In the genomic region with DNA sequence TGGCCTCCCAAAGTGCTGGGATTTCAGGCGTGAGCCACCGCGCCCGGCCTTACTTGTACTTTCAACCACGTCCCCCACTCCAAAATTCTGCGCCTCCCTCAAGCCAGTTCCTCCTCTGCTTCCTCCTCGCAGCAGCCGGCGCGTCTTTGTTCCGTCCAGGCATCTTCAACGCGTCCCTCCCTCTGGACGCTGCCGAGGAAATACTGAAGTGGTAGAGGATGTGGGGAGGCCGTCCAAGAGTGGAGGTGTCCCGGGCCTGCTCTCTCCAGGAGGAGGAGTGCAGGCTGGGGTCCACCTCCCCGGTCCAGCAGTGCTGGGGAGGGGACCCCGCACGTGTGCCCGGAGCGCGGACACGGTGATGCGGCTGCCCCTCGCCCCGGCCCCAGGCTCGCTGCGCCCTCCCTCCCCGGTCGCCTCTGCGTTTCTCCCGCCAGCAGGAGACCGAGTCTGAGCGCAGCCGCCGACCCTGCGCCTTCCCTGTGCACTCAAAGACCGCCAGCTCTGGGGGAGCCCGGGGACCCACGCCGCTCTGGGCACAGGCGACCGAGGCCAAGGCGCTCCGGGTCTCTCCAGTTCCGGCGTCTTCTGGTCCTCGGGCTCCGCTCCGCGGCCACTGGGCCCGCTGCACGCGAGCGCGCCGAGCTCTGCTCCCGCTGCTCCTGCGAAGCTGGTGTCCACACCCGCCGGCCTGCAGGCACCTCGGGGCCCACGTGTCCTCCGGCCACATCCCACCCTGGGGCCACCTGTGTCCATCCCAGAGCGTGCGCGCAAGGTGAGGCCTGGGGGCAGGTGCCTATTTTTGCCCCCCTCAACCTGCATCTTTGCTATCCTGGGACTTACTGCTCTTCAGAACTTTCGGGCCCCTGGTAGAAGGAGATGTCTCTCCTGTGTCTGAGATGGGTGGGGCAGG, we compare ENCODE assay signal across 8 cellular contexts. TPM values are rescaled to one million over a fixed set of nuclear protein-coding genes. Genes with fewer than 3 reads are reported as not detected.
DNase-seq lines count a peak whose midpoint lies in the region; ATAC-seq and TF ChIP-seq lines count a peak whose summit lies in the region.

No MANE protein-coding gene starts in this region.

- H3K9me3 ChIP-seq in SJSA1 (replicated peaks) = no peaks in the 10 kb centered on the region
- no peaks in the 10 kb centered on the region for H3K9me3 ChIP-seq in hepatocyte (ENCODE audit: low read depth)
- H3K9me3 ChIP-seq in sigmoid colon = no peaks in the 10 kb centered on the region

- H3K4me3 ChIP-seq in HL-60 (replicated peaks; ENCODE audit: insufficient read depth, low read length) (peak overlapping the region; percentile 17), SJSA1 (peak overlapping the region; percentile 6; the same call in 1 of the 2 replicates), hepatocyte (no peak overlapping the region), sigmoid colon (peak overlapping the region; percentile 18 to 51 (median 42))

- WGBS in hepatocyte (ENCODE audit: low lambda C conversion rate, missing lambda C conversion rate) = 3% methylated on average over 63 of the region's 69 CpGs
- 2 to 4% methylated on average over 69 of the region's 69 CpGs for WGBS in sigmoid colon, 2 donors

- TF ChIP-seq EP300 in sigmoid colon (IDR thresholded peaks at IDR 0.05) = no peak

- no peak overlapping the region for H3K27ac ChIP-seq in HL-60 (replicated peaks)
- no peak overlapping the region for H3K27ac ChIP-seq in SJSA1
- H3K27ac ChIP-seq in hepatocyte = no peak overlapping the region
- H3K27ac ChIP-seq in sigmoid colon = peak overlapping the region in 2 of 4 donors; percentile 31 to 40

- TF ChIP-seq CTCF in HL-60 (IDR thresholded peaks at IDR 0.05; ENCODE audit: insufficient read depth, low read length) (no peak), hepatocyte (IDR thresholded peaks at IDR 0.05; ENCODE audit: poor library complexity) (peak; percentile 49), sigmoid colon (IDR thresholded peaks at IDR 0.05) (peak in 3 of 4 experiments; percentile 35 to 48 (median 38))

- intact Hi-C loops in sigmoid colon (cut with DNase I) = loop anchor here (5.0 kb wide), 1 partner anchor 93 kb away; no protein-coding TSS in a partner anchor

- TF ChIP-seq POLR2A in sigmoid colon (IDR thresholded peaks at IDR 0.05) = no peak

- no peaks in the 10 kb centered on the region for H3K36me3 ChIP-seq in SJSA1
- no peaks in the 10 kb centered on the region for H3K36me3 ChIP-seq in hepatocyte (replicated peaks; ENCODE audit: insufficient read depth, low read depth)
- no peaks in the 10 kb centered on the region for H3K36me3 ChIP-seq in sigmoid colon

- H4K20me1 ChIP-seq in hepatocyte (ENCODE audit: insufficient read depth, poor library complexity, severe bottlenecking) = no peaks in the 10 kb centered on the region

- H3K27me3 ChIP-seq in HL-60 (ENCODE audit: insufficient read depth, poor library complexity, severe bottlenecking) = peaks cover 46% of the 10 kb centered on the region
- peaks cover 73% of the 10 kb centered on the region for H3K27me3 ChIP-seq in SJSA1 (replicated peaks)
- peaks cover 81% of the 10 kb centered on the region for H3K27me3 ChIP-seq in hepatocyte
- H3K27me3 ChIP-seq in sigmoid colon = peaks cover 17 to 82% (median 54%) of the 10 kb centered on the region in 3 donors

- no peaks in the 10 kb centered on the region for H3K9me2 ChIP-seq in hepatocyte (replicated peaks; ENCODE audit: insufficient read depth)

- peak overlapping the region; percentile 97 for H3K4me2 ChIP-seq in hepatocyte

- peaks cover 10% of the 10 kb centered on the region for H3K4me1 ChIP-seq in SJSA1 (replicated peaks)
- H3K4me1 ChIP-seq in hepatocyte (ENCODE audit: insufficient read depth) = no peaks in the 10 kb centered on the region
- peaks cover 0 to 10% (median 9%) of the 10 kb centered on the region in 4 donors for H3K4me1 ChIP-seq in sigmoid colon

- peak; percentile 48 for DNase-seq in Ammon's horn (ENCODE audit: low spot score)
- DNase-seq in HL-60 (ENCODE audit: low read depth in 1 of 2, low spot score in 1 of 2) = peak in 1 of 2 experiments; percentile 29
- DNase-seq in SJSA1 (ENCODE audit: low read depth in 1 of 2, low spot score in 2 of 2) = peak; percentile 37 to 56
- DNase-seq in amniotic epithelial cell (ENCODE audit: low read depth) = peak; percentile 22
- DNase-seq in hepatocyte (ENCODE audit: low spot score) = peak; percentile 69
- no peak for DNase-seq in sigmoid colon
- no peak for DNase-seq in HT-29 (ENCODE audit: low spot score)

- H2AFZ ChIP-seq in hepatocyte = peak overlapping the region; percentile 63

- no peaks in the 10 kb centered on the region for H3K79me2 ChIP-seq in hepatocyte

- no peak for ATAC-seq in GM18909 (IDR thresholded peaks at IDR 0.05; ENCODE audit: poor library complexity, unreplicated experiment)

RNA-seq across cellular contexts. Expression of gene OSBPL7, which starts 31.7 kb away (rescaled TPM):
- 6.2 and 6.4 TPM in 2 replicates for total RNA-seq in SJSA1 (2014; rRNA removed; shearing (Covaris generic))
- total RNA-seq in hepatocyte (3.9 and 6.2 TPM in 2 replicates), sigmoid colon (1 to 10 TPM; 2.9 to 7.8 (median 4.1) TPM)
- polyA plus RNA-seq in hepatocyte (9.3 and 9.8 TPM in 2 replicates), sigmoid colon (10 to 100 TPM; 14.1 to 40.8 (median 16.2) TPM)
- total RNA-seq in HT-29 (2014; rRNA removed; shearing (Covaris generic)) = 18.7 and 21.6 TPM in 2 replicates

RNA-seq across cellular contexts. Expression of gene MRPL10, which starts 41.5 kb away (rescaled TPM):
- total RNA-seq in SJSA1 (2014; rRNA removed; shearing (Covaris generic)) = 27.3 and 54.7 TPM in 2 replicates
- total RNA-seq in hepatocyte (30.7 and 38.2 TPM in 2 replicates), sigmoid colon (10 to 100 TPM; 54.8 to 58.8 (median 56.9) TPM)
- polyA plus RNA-seq in hepatocyte (33.7 and 34.7 TPM in 2 replicates), sigmoid colon (10 to 100 TPM; 38.8 to 49.4 (median 42.6) TPM)
- 47.6 and 52.9 TPM in 2 replicates for total RNA-seq in HT-29 (2014; rRNA removed; shearing (Covaris generic))

RNA-seq across cellular contexts. Expression of gene LRRC46, which starts 41.6 kb away (rescaled TPM):
- total RNA-seq in SJSA1 (2014; rRNA removed; shearing (Covaris generic)) = not detected in 2 replicates
- total RNA-seq in hepatocyte (not detected in 2 replicates), sigmoid colon (under 1 TPM in 2 of 4 donors, not detected in 2; 0.28 to 0.36 TPM)
- polyA plus RNA-seq in hepatocyte (0.78 and 0.83 TPM in 2 replicates), sigmoid colon (under 1 TPM in 1 of 3 donors, not detected in 2; 0.48 TPM)
- total RNA-seq in HT-29 (2014; rRNA removed; shearing (Covaris generic)) = 0.10 TPM in 1 of 2 replicates, not detected in the other

RNA-seq across cellular contexts. Expression of gene SCRN2, which starts 51.2 kb away (rescaled TPM):
- total RNA-seq in SJSA1 (2014; rRNA removed; shearing (Covaris generic)) = 39.5 and 41.1 TPM in 2 replicates
- 20.4 and 35.3 TPM in 2 replicates for total RNA-seq in hepatocyte
- polyA plus RNA-seq in hepatocyte = 59.8 and 79.0 TPM in 2 replicates
- total RNA-seq in sigmoid colon = 10 to 100 TPM; 22.5 to 28.8 (median 23.4) TPM
- polyA plus RNA-seq in sigmoid colon = 10 to 100 TPM; 36.0 to 44.6 (median 42.6) TPM
- 27.3 and 29.2 TPM in 2 replicates for total RNA-seq in HT-29 (2014; rRNA removed; shearing (Covaris generic))

RNA-seq across cellular contexts. Expression of gene TBX21, which starts 56.8 kb away (rescaled TPM):
- total RNA-seq in SJSA1 (2014; rRNA removed; shearing (Covaris generic)) = 0.22 TPM in 1 of 2 replicates, not detected in the other
- total RNA-seq in hepatocyte (not detected in 2 replicates), sigmoid colon (under 1 TPM in 2 of 4 donors, not detected in 2; 0.36 to 0.41 TPM)
- polyA plus RNA-seq in hepatocyte (not detected in 2 replicates), sigmoid colon (1 to 10 TPM in 1 of 3 donors, under 1 TPM in 2; under 0.01 to 1.2 (median 0.23) TPM)
- not detected in 2 replicates for total RNA-seq in HT-29 (2014; rRNA removed; shearing (Covaris generic))

Comparison
In these comparisons a context has a peak if more than half of its experiments do, and no peak if none do; other contexts are left out.
1. DNase-seq: peak in Ammon's horn (single experiment), SJSA1 (2 of 2), amniotic epithelial cell (single experiment) and hepatocyte (single experiment); none in sigmoid colon (single experiment) and HT-29 (single experiment).